ENCODE assay signal across 1 cellular context in the genomic region with DNA sequence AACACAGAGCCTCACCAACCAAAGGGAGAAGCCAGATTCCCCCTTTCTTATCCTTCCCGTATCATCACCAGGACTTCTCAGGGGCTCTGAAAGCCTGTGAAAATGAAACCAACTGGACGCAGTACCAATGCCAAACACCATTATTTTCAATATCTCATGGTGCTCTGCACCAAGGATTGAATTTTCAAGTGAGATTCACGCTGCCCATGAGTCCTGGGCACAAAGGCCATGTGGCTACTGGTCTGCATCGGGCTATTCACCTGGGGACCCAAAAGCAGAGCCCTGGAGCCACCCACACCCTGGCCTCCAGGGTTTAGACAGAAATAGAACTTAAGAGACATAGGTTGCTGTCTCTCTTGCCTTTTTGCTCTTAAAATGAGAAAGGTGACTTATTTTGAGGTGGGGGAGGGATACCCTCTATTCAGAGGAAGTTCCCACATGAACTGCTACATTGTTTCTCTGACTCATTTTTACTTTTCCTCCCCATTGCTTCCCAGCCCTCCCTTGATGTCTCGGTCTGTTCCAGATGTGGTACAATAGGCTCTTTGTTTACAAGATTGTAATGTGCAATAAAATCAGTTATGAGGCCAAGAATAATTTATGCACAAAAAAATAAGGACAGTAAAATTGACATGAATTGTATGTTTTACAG.
TF ChIP-seq lines count a peak whose summit lies in the region.

No MANE protein-coding gene starts in this region.

TF ChIP-seq in HepG2, 621 proteins besides CTCF, POLR2A, EP300 and RAD21:
- TF ChIP-seq RORA (CRISPR knock-in tag; IDR thresholded peaks at IDR 0.05) = no peak
- TF ChIP-seq HMGA1 (CRISPR knock-in tag; conservative IDR thresholded peaks at IDR 0.05) = no peak
- TF ChIP-seq SAFB2 (CRISPR knock-in tag; IDR thresholded peaks at IDR 0.05; ENCODE audit: borderline replicate concordance, low read depth) = no peak
- no peak for TF ChIP-seq ZNF253 (CRISPR knock-in tag; IDR thresholded peaks at IDR 0.05; ENCODE audit: borderline replicate concordance)
- no peak for TF ChIP-seq ZNF333 (CRISPR knock-in tag; IDR thresholded peaks at IDR 0.05; ENCODE audit: borderline replicate concordance)
- TF ChIP-seq ZNF572 (CRISPR knock-in tag; IDR thresholded peaks at IDR 0.05) = no peak
- no peak for TF ChIP-seq ZNF432 (CRISPR knock-in tag; IDR thresholded peaks at IDR 0.05; ENCODE audit: borderline replicate concordance)
- TF ChIP-seq ZNF124 (CRISPR knock-in tag; IDR thresholded peaks at IDR 0.05) = no peak
- TF ChIP-seq, protein P1, sequence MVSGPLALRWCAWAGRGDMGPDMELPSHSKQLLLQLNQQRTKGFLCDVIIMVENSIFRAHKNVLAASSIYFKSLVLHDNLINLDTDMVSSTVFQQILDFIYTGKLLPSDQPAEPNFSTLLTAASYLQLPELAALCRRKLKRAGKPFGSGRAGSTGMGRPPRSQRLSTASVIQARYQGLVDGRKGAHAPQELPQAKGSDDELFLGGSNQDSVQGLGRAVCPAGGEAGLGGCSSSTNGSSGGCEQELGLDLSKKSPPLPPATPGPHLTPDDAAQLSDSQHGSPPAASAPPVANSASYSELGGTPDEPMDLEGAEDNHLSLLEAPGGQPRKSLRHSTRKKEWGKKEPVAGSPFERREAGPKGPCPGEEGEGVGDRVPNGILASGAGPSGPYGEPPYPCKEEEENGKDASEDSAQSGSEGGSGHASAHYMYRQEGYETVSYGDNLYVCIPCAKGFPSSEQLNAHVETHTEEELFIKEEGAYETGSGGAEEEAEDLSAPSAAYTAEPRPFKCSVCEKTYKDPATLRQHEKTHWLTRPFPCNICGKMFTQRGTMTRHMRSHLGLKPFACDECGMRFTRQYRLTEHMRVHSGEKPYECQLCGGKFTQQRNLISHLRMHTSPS (CRISPR knock-in tag; IDR thresholded peaks at IDR 0.05; ENCODE audit: low read depth) = no peak
- TF ChIP-seq, protein P2, sequence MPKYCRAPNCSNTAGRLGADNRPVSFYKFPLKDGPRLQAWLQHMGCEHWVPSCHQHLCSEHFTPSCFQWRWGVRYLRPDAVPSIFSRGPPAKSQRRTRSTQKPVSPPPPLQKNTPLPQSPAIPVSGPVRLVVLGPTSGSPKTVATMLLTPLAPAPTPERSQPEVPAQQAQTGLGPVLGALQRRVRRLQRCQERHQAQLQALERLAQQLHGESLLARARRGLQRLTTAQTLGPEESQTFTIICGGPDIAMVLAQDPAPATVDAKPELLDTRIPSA (CRISPR knock-in tag; IDR thresholded peaks at IDR 0.05; ENCODE audit: borderline replicate concordance) = no peak
- TF ChIP-seq, protein P3, sequence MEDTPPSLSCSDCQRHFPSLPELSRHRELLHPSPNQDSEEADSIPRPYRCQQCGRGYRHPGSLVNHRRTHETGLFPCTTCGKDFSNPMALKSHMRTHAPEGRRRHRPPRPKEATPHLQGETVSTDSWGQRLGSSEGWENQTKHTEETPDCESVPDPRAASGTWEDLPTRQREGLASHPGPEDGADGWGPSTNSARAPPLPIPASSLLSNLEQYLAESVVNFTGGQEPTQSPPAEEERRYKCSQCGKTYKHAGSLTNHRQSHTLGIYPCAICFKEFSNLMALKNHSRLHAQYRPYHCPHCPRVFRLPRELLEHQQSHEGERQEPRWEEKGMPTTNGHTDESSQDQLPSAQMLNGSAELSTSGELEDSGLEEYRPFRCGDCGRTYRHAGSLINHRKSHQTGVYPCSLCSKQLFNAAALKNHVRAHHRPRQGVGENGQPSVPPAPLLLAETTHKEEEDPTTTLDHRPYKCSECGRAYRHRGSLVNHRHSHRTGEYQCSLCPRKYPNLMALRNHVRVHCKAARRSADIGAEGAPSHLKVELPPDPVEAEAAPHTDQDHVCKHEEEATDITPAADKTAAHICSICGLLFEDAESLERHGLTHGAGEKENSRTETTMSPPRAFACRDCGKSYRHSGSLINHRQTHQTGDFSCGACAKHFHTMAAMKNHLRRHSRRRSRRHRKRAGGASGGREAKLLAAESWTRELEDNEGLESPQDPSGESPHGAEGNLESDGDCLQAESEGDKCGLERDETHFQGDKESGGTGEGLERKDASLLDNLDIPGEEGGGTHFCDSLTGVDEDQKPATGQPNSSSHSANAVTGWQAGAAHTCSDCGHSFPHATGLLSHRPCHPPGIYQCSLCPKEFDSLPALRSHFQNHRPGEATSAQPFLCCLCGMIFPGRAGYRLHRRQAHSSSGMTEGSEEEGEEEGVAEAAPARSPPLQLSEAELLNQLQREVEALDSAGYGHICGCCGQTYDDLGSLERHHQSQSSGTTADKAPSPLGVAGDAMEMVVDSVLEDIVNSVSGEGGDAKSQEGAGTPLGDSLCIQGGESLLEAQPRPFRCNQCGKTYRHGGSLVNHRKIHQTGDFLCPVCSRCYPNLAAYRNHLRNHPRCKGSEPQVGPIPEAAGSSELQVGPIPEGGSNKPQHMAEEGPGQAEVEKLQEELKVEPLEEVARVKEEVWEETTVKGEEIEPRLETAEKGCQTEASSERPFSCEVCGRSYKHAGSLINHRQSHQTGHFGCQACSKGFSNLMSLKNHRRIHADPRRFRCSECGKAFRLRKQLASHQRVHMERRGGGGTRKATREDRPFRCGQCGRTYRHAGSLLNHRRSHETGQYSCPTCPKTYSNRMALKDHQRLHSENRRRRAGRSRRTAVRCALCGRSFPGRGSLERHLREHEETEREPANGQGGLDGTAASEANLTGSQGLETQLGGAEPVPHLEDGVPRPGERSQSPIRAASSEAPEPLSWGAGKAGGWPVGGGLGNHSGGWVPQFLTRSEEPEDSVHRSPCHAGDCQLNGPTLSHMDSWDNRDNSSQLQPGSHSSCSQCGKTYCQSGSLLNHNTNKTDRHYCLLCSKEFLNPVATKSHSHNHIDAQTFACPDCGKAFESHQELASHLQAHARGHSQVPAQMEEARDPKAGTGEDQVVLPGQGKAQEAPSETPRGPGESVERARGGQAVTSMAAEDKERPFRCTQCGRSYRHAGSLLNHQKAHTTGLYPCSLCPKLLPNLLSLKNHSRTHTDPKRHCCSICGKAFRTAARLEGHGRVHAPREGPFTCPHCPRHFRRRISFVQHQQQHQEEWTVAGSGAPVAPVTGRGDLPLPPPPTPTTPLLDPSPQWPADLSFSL (CRISPR knock-in tag; IDR thresholded peaks at IDR 0.05) = no peak
- no peak for TF ChIP-seq REL (CRISPR knock-in tag; conservative IDR thresholded peaks at IDR 0.05)
